ENCODE assay signal across 7 cellular contexts in the genomic region with DNA sequence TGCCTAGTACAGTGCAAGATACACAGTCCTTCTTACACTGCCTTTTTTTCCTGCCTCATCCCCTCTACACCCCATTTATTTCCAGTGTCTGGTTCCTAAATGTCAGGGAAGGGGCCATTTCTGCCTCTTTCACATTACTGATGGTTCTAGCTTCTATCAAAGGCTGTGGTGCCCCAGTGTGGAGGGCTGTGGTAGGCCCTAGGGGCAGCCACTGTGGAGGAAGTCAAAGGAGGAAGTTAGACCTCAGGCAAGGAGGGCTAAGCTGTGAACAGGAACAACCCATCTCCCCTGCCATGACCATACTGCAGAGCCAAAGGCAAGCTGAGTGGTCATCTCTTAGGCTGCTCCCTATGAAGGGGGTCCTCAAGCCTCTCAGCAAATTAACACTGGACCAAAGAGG.
DNase-seq lines count a peak whose midpoint lies in the region; ATAC-seq and TF ChIP-seq lines count a peak whose summit lies in the region.

No MANE protein-coding gene starts in this region.

- no peaks in the 10 kb centered on the region for H3K9me3 ChIP-seq in suprapubic skin

- H3K9me3 Mint-ChIP-seq in WTC11, result no peaks in the 10 kb centered on the region
- no peaks in the 10 kb centered on the region for H3K9me3 Mint-ChIP-seq in immature natural killer cell

- no peaks in the 10 kb centered on the region for H3K4me1 ChIP-seq in suprapubic skin

- 0 out of 2 replicates have a peak, but pooled peaks cover 6% of the 10 kb centered on the region for H3K4me1 Mint-ChIP-seq in WTC11
- peaks cover 38 to 64% of the 10 kb centered on the region in 2 donors for H3K4me1 Mint-ChIP-seq in immature natural killer cell

- no peak overlapping the region for H3K4me3 ChIP-seq in suprapubic skin

- H3K4me3 Mint-ChIP-seq in WTC11, result no peak overlapping the region
- H3K4me3 Mint-ChIP-seq in immature natural killer cell, result peak overlapping the region in 4 of 5 donors; percentile 34 to 59 (median 40)

- H3K36me3 Mint-ChIP-seq in WTC11, result no peaks in the 10 kb centered on the region
- no peaks in the 10 kb centered on the region for H3K36me3 Mint-ChIP-seq in immature natural killer cell

- H3K27me3 ChIP-seq in suprapubic skin, result no peaks in the 10 kb centered on the region

- POLR2A ChIA-PET in WTC11 (lab: Charles Lee), result no interaction called here

- TF ChIP-seq POLR2A in suprapubic skin (IDR thresholded peaks at IDR 0.05), result no peak

- H3K27ac Mint-ChIP-seq in WTC11, result no peak overlapping the region
- H3K27ac Mint-ChIP-seq in immature natural killer cell, result peak overlapping the region; percentile 59 to 92 (median 76)

- ATAC-seq in GM18868 (IDR thresholded peaks at IDR 0.05; ENCODE audit: unreplicated experiment) (peak; percentile 79), HG03342 (IDR thresholded peaks at IDR 0.05; ENCODE audit: unreplicated experiment) (peak; percentile 63), WTC11 (peak; percentile 38)

- no peak for TF ChIP-seq EP300 in suprapubic skin (IDR thresholded peaks at IDR 0.05)

- H3K27me3 Mint-ChIP-seq in WTC11 (ENCODE audit: low read depth) (no peaks in the 10 kb centered on the region), immature natural killer cell (ENCODE audit: low read depth in 3 of 3) (peaks cover 0 to 2% (median 0%) of the 10 kb centered on the region in 3 donors)

- TF ChIP-seq CTCF in WTC11 (IDR thresholded peaks at IDR 0.05) (no peak), suprapubic skin (IDR thresholded peaks at IDR 0.05) (peak in 1 of 2 donors; percentile 8)

- DNase-seq in WTC11 (ENCODE audit: low spot score) (no peak), immature natural killer cell (peak; percentile 66 to 72 (median 67)), suprapubic skin (ENCODE audit: low spot score in 2 of 2) (no peak), COR-L47 (lab: John Stamatoyannopoulos, UW) (no peak), DMS53 (lab: John Stamatoyannopoulos, UW) (no peak)

- H3K36me3 ChIP-seq in suprapubic skin, result no peaks in the 10 kb centered on the region

- no peak overlapping the region for H3K27ac ChIP-seq in suprapubic skin

- CTCF ChIA-PET in WTC11 (lab: Charles Lee), result interaction anchor here (0.9 to 5.4 kb wide), 10 partner anchors 10 to 128 kb away, joined by 3 to 56 read pairs (median 6); partner anchors contain the start of gene UBASH3B

TF ChIP-seq in WTC11, 78 proteins besides CTCF, POLR2A, EP300 and RAD21:
- TF ChIP-seq MLX (CRISPR knock-in tag; IDR thresholded peaks at IDR 0.05), result no peak
TF ChIP-seq in WTC11: peak in this region for 0.

Comparison
In these comparisons a context has a peak if more than half of its experiments do, and no peak if none do; other contexts are left out.
1. DNase-seq: peak in immature natural killer cell (3 of 3); none in WTC11 (single experiment), suprapubic skin (0 of 2), COR-L47 (single experiment) and DMS53 (single experiment).
2. Peak in every context shown above with its lines, with median percentiles within 50 percentile points of each other: ATAC-seq.